ENCODE assay signal across 1 cellular context in the genomic region with DNA sequence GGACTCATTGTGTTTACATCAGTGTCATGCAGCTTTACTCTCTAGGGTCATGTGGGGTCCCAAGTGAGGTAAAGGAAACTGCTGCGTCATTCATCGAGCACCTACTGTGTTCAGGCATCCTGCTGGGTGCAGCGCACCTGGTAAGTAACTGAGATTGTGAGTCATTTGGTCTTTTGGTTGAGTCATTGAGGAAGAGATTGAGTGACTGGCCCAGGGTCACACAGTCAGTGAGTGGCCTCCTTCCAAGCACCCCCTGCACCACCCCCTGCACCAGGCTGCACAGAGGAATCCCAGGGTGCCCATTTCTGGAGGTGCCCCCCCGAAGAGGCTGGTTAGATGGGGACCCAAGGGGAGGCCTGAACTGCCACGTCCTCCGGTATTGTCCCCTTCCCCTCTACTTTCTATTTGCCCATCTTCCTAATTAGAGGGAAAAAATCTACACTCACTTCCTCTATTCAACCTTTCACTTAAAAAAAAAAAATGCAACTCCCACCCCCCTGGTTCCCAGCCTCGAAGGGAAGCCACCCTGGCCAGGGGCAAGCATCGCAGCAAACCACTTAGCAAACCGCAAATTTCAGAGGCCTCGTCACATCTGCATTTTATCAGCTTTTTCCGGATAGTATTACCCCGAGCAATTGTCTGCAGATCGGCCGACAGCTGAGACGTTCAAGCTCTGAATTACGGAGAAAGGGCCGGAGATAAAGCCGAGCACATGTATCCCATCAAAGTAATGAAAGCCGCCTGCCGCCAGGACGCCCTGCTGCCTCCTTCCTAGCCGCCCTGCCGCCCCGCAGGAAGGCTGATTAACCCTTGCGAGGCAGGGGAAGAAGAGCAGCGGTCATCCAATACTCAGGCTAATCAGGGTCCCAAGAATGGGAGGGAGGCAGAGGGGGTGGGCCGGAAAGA.
TF ChIP-seq lines count a peak whose summit lies in the region.

No MANE protein-coding gene starts in this region.

TF ChIP-seq in HepG2, 621 proteins besides CTCF, POLR2A, EP300 and RAD21 (continued from another document):
- no peak for TF ChIP-seq ZHX2 (IDR thresholded peaks at IDR 0.05; ENCODE audit: low read depth)
- no peak for TF ChIP-seq ZHX2 (CRISPR knock-in tag; IDR thresholded peaks at IDR 0.05; ENCODE audit: borderline replicate concordance)
- TF ChIP-seq HDAC6 (IDR thresholded peaks at IDR 0.05; ENCODE audit: low read depth, low read length), result no peak
- no peak for TF ChIP-seq FOXJ3 (CRISPR knock-in tag; IDR thresholded peaks at IDR 0.05; ENCODE audit: borderline replicate concordance)
- TF ChIP-seq MYC (CRISPR knock-in tag; IDR thresholded peaks at IDR 0.05; ENCODE audit: borderline replicate concordance), result no peak
- no peak for TF ChIP-seq ZIK1 (CRISPR knock-in tag; IDR thresholded peaks at IDR 0.05; ENCODE audit: borderline replicate concordance, low read depth)
- no peak for TF ChIP-seq SYNCRIP (IDR thresholded peaks at IDR 0.05; ENCODE audit: insufficient read depth, low read depth, low read length)
- no peak for TF ChIP-seq ZNF12 (CRISPR knock-in tag; IDR thresholded peaks at IDR 0.05)
- no peak for TF ChIP-seq ZNF292 (CRISPR knock-in tag; IDR thresholded peaks at IDR 0.05; ENCODE audit: borderline replicate concordance, low read depth)
